ENCODE assay signal across 8 cellular contexts in genomic region chr10:19815478-19816419, GRCh38. TPM values are rescaled to one million over a fixed set of nuclear protein-coding genes. Genes with fewer than 3 reads are reported as not detected.
DNase-seq lines count a peak whose midpoint lies in the region; ATAC-seq and TF ChIP-seq lines count a peak whose summit lies in the region.

No MANE protein-coding gene starts in this region.

- CTCF ChIA-PET in CD4-positive, alpha-beta T cell (lab: Charles Lee): no interaction called here

- H3K27ac ChIP-seq in psoas muscle: peak overlapping the region; percentile 76
- no peak overlapping the region for H3K27ac ChIP-seq in CD4-positive, alpha-beta T cell (ENCODE audit: low read depth, low read length)

- H3K9me3 ChIP-seq in MG63: no peaks in the 10 kb centered on the region
- H3K9me3 ChIP-seq in psoas muscle: no peaks in the 10 kb centered on the region
- H3K9me3 ChIP-seq in CD4-positive, alpha-beta T cell (ENCODE audit: control insufficient read depth, low read length): no peaks in the 10 kb centered on the region

- WGBS in psoas muscle, 3 donors: 0% methylated on average over 35 to 78 of the region's 79 CpGs

- intact Hi-C loops in psoas muscle (cut with DNase I): loop anchor here in 1 of 2 donors (2.0 to 5.0 kb wide), 5 partner anchors 117 to 953 kb away; no protein-coding TSS in a partner anchor
- intact Hi-C loops in CD4-positive, alpha-beta T cell (cut with DNase I, micrococcal nuclease): no loop called here

- POLR2A ChIA-PET in CD4-positive, alpha-beta T cell (lab: Charles Lee): no interaction called here

- H3K4me1 Mint-ChIP-seq in CD4-positive, alpha-beta T cell (ENCODE audit: low read depth): peaks cover 8% of the 10 kb centered on the region

- H3K27me3 Mint-ChIP-seq in CD4-positive, alpha-beta T cell: peaks cover 57% of the 10 kb centered on the region

- no peaks in the 10 kb centered on the region for H3K9me3 Mint-ChIP-seq in CD4-positive, alpha-beta T cell

- TF ChIP-seq CTCF in GM12874 (IDR thresholded peaks at IDR 0.05; ENCODE audit: insufficient read depth, low read depth, low read length): 0 out of 2 replicates have a peak, but pooled peaks have one; percentile 5
- no peak for TF ChIP-seq CTCF in psoas muscle (IDR thresholded peaks at IDR 0.05)
- no peak for TF ChIP-seq CTCF in CD4-positive, alpha-beta T cell (IDR thresholded peaks at IDR 0.05)

- no peak overlapping the region for H3K27ac Mint-ChIP-seq in CD4-positive, alpha-beta T cell

- H3K4me1 ChIP-seq in psoas muscle: no peaks in the 10 kb centered on the region

- no peak overlapping the region for H3K4me3 Mint-ChIP-seq in CD4-positive, alpha-beta T cell

- peak; percentile 42 for DNase-seq in MG63
- DNase-seq in astrocyte of the hippocampus (ENCODE audit: low read depth, low spot score): peak; percentile 89
- DNase-seq in hypothalamus (lab: John Stamatoyannopoulos, UW): peak in 43 of 51 donors; percentile 34 to 84 (median 61)
- DNase-seq in psoas muscle: peak; percentile 78 to 88
- no peak for DNase-seq in CD4-positive, alpha-beta T cell

- ATAC-seq in psoas muscle (peak; percentile 62 to 75 (median 70)), GM21619 (IDR thresholded peaks at IDR 0.05; ENCODE audit: unreplicated experiment) (no peak), HG02571 (IDR thresholded peaks at IDR 0.05; ENCODE audit: unreplicated experiment) (no peak)
- ATAC-seq in CD4-positive, alpha-beta T cell (ENCODE audit: poor library complexity): no peak

- H3K36me3 ChIP-seq in MG63 (no peaks in the 10 kb centered on the region), psoas muscle (ENCODE audit: insufficient read depth in 1 of 2, low read depth in 1 of 2) (no peaks in the 10 kb centered on the region)

- H3K4me3 ChIP-seq in MG63 (peak overlapping the region; percentile 41), psoas muscle (peak overlapping the region; percentile 83)

- peaks cover 50% of the 10 kb centered on the region for H3K27me3 ChIP-seq in MG63
- H3K27me3 ChIP-seq in psoas muscle (ENCODE audit: insufficient read depth in 3 of 3, low read length in 2 of 3): peaks cover 0 to 4% (median 0%) of the 10 kb centered on the region in 3 donors
- peaks cover 40% of the 10 kb centered on the region for H3K27me3 ChIP-seq in CD4-positive, alpha-beta T cell (ENCODE audit: control insufficient read depth, insufficient read depth, low read length)

- no peaks in the 10 kb centered on the region for H3K36me3 Mint-ChIP-seq in CD4-positive, alpha-beta T cell (ENCODE audit: low read depth)

RNA-seq across cellular contexts. Expression of gene PLXDC2, which starts 0.5 kb away (rescaled TPM):
- under 0.01 TPM in 1 of 2 replicates, not detected in the other for total RNA-seq in MG63 (2014; rRNA removed; shearing (Covaris generic); ENCODE audit: low replicate concordance)
- 10 to 100 TPM in 3 of 4 donors, 1 to 10 TPM in 1; 8.7 to 21.4 (median 10.4) TPM for total RNA-seq in psoas muscle
- polyA plus RNA-seq in psoas muscle: 1 to 10 TPM; 2.3 to 9.2 (median 4.3) TPM
- total RNA-seq in CD4-positive, alpha-beta T cell: under 1 TPM; 0.41 to 0.61 TPM

Comparison
In these comparisons a context has a peak if more than half of its experiments do, and no peak if none do; other contexts are left out.
1. DNase-seq: peak in MG63 (single experiment), astrocyte of the hippocampus (single experiment), hypothalamus (43 of 51) and psoas muscle (2 of 2); none in CD4-positive, alpha-beta T cell (0 of 10).
2. ATAC-seq: peak in psoas muscle (4 of 4); none in GM21619 (single experiment), HG02571 (single experiment) and CD4-positive, alpha-beta T cell (single experiment).